ENCODE assay signal across 1 cellular context in the genomic region with DNA sequence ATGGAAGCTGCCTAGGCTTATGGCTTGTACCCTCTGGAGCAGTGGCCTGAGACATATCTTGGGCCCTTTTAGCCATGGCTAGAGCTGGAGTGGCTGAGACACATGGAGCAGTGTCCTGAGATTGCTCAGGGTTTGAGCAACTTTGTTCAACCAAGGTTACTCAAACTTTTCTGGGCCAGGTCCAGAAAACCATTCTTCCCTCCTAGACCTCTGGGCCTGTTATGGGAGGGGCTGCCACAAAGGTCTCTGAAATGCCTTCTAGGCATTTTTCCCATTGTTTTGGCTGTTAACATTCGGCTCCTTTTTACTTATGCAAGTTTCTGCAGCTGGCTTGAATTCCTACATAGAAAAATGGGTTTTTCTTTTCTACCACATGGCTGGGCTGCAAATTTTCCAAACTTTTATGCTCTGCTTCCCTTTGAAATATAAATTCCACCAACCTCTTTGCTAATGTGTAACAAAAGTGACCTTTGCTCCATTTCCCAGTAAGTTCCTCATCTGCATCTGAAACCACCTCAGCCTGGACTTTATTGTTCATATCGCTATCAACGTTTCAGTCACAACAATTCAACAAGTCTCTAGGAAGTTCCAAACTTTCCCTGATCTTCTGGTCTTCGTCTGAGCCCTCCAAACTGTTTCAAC.
TF ChIP-seq lines count a peak whose summit lies in the region.

No MANE protein-coding gene starts in this region.

TF ChIP-seq in liver, 16 proteins besides CTCF, POLR2A, EP300 and RAD21:
- TF ChIP-seq HNF4G (IDR thresholded peaks at IDR 0.05) (no peak), YY1 (IDR thresholded peaks at IDR 0.05) (peak; percentile 36), RXRA (IDR thresholded peaks at IDR 0.05) (peak; percentile 30 to 71), SP1 (IDR thresholded peaks at IDR 0.05) (peak; percentile 68), EGR1 (IDR thresholded peaks at IDR 0.05; ENCODE audit: low read depth in 2 of 2) (no peak), TAF1 (conservative IDR thresholded peaks at IDR 0.05) (no peak), HNF4A (conservative IDR thresholded peaks at IDR 0.05) (peak; percentile 57 to 72), NR2F2 (IDR thresholded peaks at IDR 0.05) (no peak), JUND (IDR thresholded peaks at IDR 0.05) (peak in 1 of 2 donors; percentile 15), FOXA1 (IDR thresholded peaks at IDR 0.05) (no peak)
- TF ChIP-seq, protein P1, sequence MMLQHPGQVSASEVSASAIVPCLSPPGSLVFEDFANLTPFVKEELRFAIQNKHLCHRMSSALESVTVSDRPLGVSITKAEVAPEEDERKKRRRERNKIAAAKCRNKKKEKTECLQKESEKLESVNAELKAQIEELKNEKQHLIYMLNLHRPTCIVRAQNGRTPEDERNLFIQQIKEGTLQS (IDR thresholded peaks at IDR 0.05), result no peak
- TF ChIP-seq, protein P2, sequence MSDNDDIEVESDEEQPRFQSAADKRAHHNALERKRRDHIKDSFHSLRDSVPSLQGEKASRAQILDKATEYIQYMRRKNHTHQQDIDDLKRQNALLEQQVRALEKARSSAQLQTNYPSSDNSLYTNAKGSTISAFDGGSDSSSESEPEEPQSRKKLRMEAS (IDR thresholded peaks at IDR 0.05), result peak; percentile 21
